9 cellular contexts compared by ENCODE assay signal in genomic region chr21:42737969-42738590, GRCh38.
A peak's percentile ranks its signal among the peaks of the same experiment; 100 is the strongest.
DNase-seq lines count a peak whose midpoint lies in the region; ATAC-seq, FAIRE-seq and TF ChIP-seq lines count a peak whose summit lies in the region.
"Had no signal": no experiment of that assay in that cellular context is flagged by ENCODE, and none has a peak within 500 bp of the region (broad histone marks: within the 10 kb centered on the region; RNA-seq: fewer than 3 reads in every experiment).

No MANE protein-coding gene starts in this region.

- H3K27ac ChIP-seq in sigmoid colon, result peak overlapping the region; percentile 80 to 83 (median 82)

- H3K27me3 Mint-ChIP-seq in activated T-cell treated with anti-CD3 and anti-CD28 coated beads, Interleukin-2, amount 50 U/mL, for 4 hours (ENCODE audit: low read depth), result no peaks in the 10 kb centered on the region
- H3K27me3 Mint-ChIP-seq in HFFc6 (ENCODE audit: insufficient read depth), result peaks cover 9% of the 10 kb centered on the region; the same call in 1 of the 2 replicates

- H3K4me1 ChIP-seq in sigmoid colon, result peaks cover 0 to 41% (median 30%) of the 10 kb centered on the region in 4 donors

- peak overlapping the region; percentile 71 for H3K4me3 Mint-ChIP-seq in activated T-cell treated with anti-CD3 and anti-CD28 coated beads, Interleukin-2, amount 50 U/mL, for 4 hours
- H3K4me3 Mint-ChIP-seq in HFFc6, result no peak overlapping the region

- H3K36me3 ChIP-seq in sigmoid colon, result peaks cover 8 to 62% (median 24%) of the 10 kb centered on the region in 4 donors

- H3K27ac Mint-ChIP-seq in HFFc6, result no peak overlapping the region

- H3K9me3 Mint-ChIP-seq in activated T-cell treated with anti-CD3 and anti-CD28 coated beads, Interleukin-2, amount 50 U/mL, for 4 hours, result no peaks in the 10 kb centered on the region
- peaks cover 5% of the 10 kb centered on the region; the same call in 1 of the 2 replicates for H3K9me3 Mint-ChIP-seq in HFFc6

- DNase-seq in activated T-cell treated with anti-CD3 and anti-CD28 coated beads, Interleukin-2, amount 50 U/mL, for 4 hours, result no peak
- DNase-seq in cardiac septum (ENCODE audit: low spot score) (peak; percentile 80), sigmoid colon (peak; percentile 88), HFFc6 (no peak), D721Med (ENCODE audit: insufficient read length, low spot score) (no peak), GM10266 (ENCODE audit: extremely low spot score) (no peak), D341Med (ENCODE audit: low spot score) (no peak)

- H3K4me3 ChIP-seq in sigmoid colon, result no peak overlapping the region

- WGBS in sigmoid colon, 2 donors, result 7 to 18% methylated on average over 15 of the region's 15 CpGs

- H3K4me1 Mint-ChIP-seq in activated T-cell treated with anti-CD3 and anti-CD28 coated beads, Interleukin-2, amount 50 U/mL, for 4 hours (ENCODE audit: low read depth), result peaks cover 60% of the 10 kb centered on the region
- no peaks in the 10 kb centered on the region for H3K4me1 Mint-ChIP-seq in HFFc6 (ENCODE audit: low read depth)

- TF ChIP-seq EP300 in sigmoid colon (IDR thresholded peaks at IDR 0.05), result no peak

- no peak for FAIRE-seq in D721Med (lab: Jason Lieb, UNC)
- FAIRE-seq: keratinocyte had no signal

- ATAC-seq in HG03135 (IDR thresholded peaks at IDR 0.05; ENCODE audit: unreplicated experiment), result peak; percentile 62
- peak in 1 of 2 donors; percentile 75 for ATAC-seq in activated T-cell treated with anti-CD3 and anti-CD28 coated beads, Interleukin-2, amount 50 U/mL, for 4 hours

- H3K9me3 ChIP-seq in sigmoid colon, result no peaks in the 10 kb centered on the region

- no peak for TF ChIP-seq POLR2A in sigmoid colon (IDR thresholded peaks at IDR 0.05)

- H3K27me3 ChIP-seq in sigmoid colon, result no peaks in the 10 kb centered on the region

- TF ChIP-seq CTCF in sigmoid colon (IDR thresholded peaks at IDR 0.05) (no peak), HFFc6 (IDR thresholded peaks at IDR 0.05) (no peak), D721Med (IDR thresholded peaks at IDR 0.05; ENCODE audit: insufficient read depth, missing control alignments) (no peak), GM10266 (IDR thresholded peaks at IDR 0.05; ENCODE audit: control insufficient read depth, insufficient read depth, low read depth, missing control alignments) (no peak)

- intact Hi-C loops in cardiac septum (cut with DNase I) (no loop called here), sigmoid colon (cut with DNase I) (no loop called here)

- peaks cover 4% of the 10 kb centered on the region for H3K36me3 Mint-ChIP-seq in activated T-cell treated with anti-CD3 and anti-CD28 coated beads, Interleukin-2, amount 50 U/mL, for 4 hours (ENCODE audit: insufficient read depth)
- H3K36me3 Mint-ChIP-seq in HFFc6 (ENCODE audit: low read depth), result no peaks in the 10 kb centered on the region

Comparison
In these comparisons a context has a peak if more than half of its experiments do, and no peak if none do; other contexts are left out.
1. DNase-seq: peak in cardiac septum (single experiment) and sigmoid colon (single experiment); none in activated T-cell treated with anti-CD3 and anti-CD28 coated beads, Interleukin-2, amount 50 U/mL, for 4 hours (single experiment), HFFc6 (single experiment), D721Med (single experiment), GM10266 (single experiment) and D341Med (single experiment).